Comparison of ENCODE assay signal across 12 cellular contexts in the genomic region with DNA sequence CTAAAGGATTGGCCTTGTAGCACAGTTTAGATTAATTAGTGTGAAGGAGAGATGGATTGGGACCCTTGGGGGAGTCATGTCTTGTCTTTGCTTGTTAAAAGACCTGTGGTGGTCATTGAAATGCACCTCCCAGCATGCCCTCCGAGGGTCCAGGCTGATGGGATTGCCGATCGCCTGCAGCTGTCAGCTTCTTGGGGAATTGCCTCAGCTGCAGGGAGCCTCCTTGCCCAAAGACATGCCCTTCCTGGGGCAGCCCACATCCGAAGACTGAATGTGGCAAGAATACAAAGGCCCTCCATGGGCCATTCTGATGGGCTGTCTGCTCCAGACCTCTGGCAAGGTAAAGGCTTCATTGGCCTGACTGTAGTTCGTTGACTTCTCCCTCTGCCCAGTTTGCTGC.
DNase-seq lines count a peak whose midpoint lies in the region; ATAC-seq and TF ChIP-seq lines count a peak whose summit lies in the region.
"Had no signal": no experiment of that assay in that cellular context is flagged by ENCODE, and none has a peak within 500 bp of the region (broad histone marks: within the 10 kb centered on the region; RNA-seq: fewer than 3 reads in every experiment).

No MANE protein-coding gene starts in this region.

- intact Hi-C loops in activated CD8-positive, alpha-beta T cell treated with anti-CD3 and anti-CD28 coated beads for 36 hours (cut with micrococcal nuclease) = no loop called here
- intact Hi-C loops in body of pancreas (cut with DNase I) = no loop called here

- peak; percentile 96 for ATAC-seq in GM23338
- no peak for ATAC-seq in activated CD8-positive, alpha-beta T cell treated with anti-CD3 and anti-CD28 coated beads for 36 hours
- ATAC-seq in esophagus mucosa = no peak
- ATAC-seq in body of pancreas = no peak

- no peaks in the 10 kb centered on the region for H3K9me2 ChIP-seq in GM23338 (ENCODE audit: insufficient read depth)

- H3K36me3 ChIP-seq in GM23338 (ENCODE audit: insufficient read depth) (no peaks in the 10 kb centered on the region), HUES48 (ENCODE audit: control insufficient read depth, insufficient read depth, low read length) (no peaks in the 10 kb centered on the region), endodermal cell (ENCODE audit: control insufficient read depth, insufficient read depth, low read length) (no peaks in the 10 kb centered on the region), tibial nerve (no peaks in the 10 kb centered on the region), body of pancreas (replicated peaks in 1 of 2; ENCODE audit: insufficient read depth in 1 of 2, low read depth in 2 of 2) (no peaks in the 10 kb centered on the region)

- no peaks in the 10 kb centered on the region for H3K27me3 Mint-ChIP-seq in GM23338 (ENCODE audit: insufficient read depth, low read depth, poor library complexity)
- H3K27me3 Mint-ChIP-seq in endodermal cell (ENCODE audit: insufficient read depth) = no peaks in the 10 kb centered on the region
- H3K27me3 Mint-ChIP-seq in activated CD8-positive, alpha-beta T cell treated with anti-CD3 and anti-CD28 coated beads for 36 hours = no peaks in the 10 kb centered on the region
- H3K27me3 Mint-ChIP-seq: B cell; CD4-positive, alpha-beta memory T cell; IgD-negative memory B cell had no signal

- TF ChIP-seq POLR2A in tibial nerve (IDR thresholded peaks at IDR 0.05) = no peak
- TF ChIP-seq POLR2A in body of pancreas (IDR thresholded peaks at IDR 0.05) = no peak

- H3K27ac Mint-ChIP-seq in GM23338 = peak overlapping the region; percentile 8; the same call in 1 of the 2 replicates
- H3K27ac Mint-ChIP-seq in endodermal cell = no peak overlapping the region
- H3K27ac Mint-ChIP-seq in activated CD8-positive, alpha-beta T cell treated with anti-CD3 and anti-CD28 coated beads for 36 hours = no peak overlapping the region
- H3K27ac Mint-ChIP-seq: B cell, IgD-negative memory B cell had no signal

- H3K4me1 Mint-ChIP-seq in GM23338 (peaks cover 21% of the 10 kb centered on the region), endodermal cell (no peaks in the 10 kb centered on the region)
- H3K4me1 Mint-ChIP-seq in activated CD8-positive, alpha-beta T cell treated with anti-CD3 and anti-CD28 coated beads for 36 hours (ENCODE audit: low read depth) = no peaks in the 10 kb centered on the region
- H3K4me1 Mint-ChIP-seq: B cell, IgD-negative memory B cell had no signal

- H3K27ac ChIP-seq in GM23338 (ENCODE audit: low read depth) = no peak overlapping the region
- peak overlapping the region; percentile 38 for H3K27ac ChIP-seq in HUES48 (ENCODE audit: low read depth, low read length)
- H3K27ac ChIP-seq in endodermal cell (ENCODE audit: low read depth, low read length) = no peak overlapping the region
- H3K27ac ChIP-seq in tibial nerve = no peak overlapping the region
- no peak overlapping the region for H3K27ac ChIP-seq in body of pancreas
- H3K27ac ChIP-seq: C4-2B had no signal

- H3K4me3 ChIP-seq in GM23338 (no peak overlapping the region), HUES48 (ENCODE audit: low read depth, low read length) (0 out of 2 replicates have a peak overlapping the region, but pooled peaks have one; percentile 7), endodermal cell (ENCODE audit: low read length) (no peak overlapping the region), tibial nerve (no peak overlapping the region), body of pancreas (no peak overlapping the region)

- no peak for TF ChIP-seq EP300 in tibial nerve (IDR thresholded peaks at IDR 0.05)

- H3K36me3 Mint-ChIP-seq in GM23338 (ENCODE audit: low read depth) (peaks cover 3% of the 10 kb centered on the region; the same call in 1 of the 3 replicates), endodermal cell (ENCODE audit: low read depth) (peaks cover 6% of the 10 kb centered on the region)
- H3K36me3 Mint-ChIP-seq in activated CD8-positive, alpha-beta T cell treated with anti-CD3 and anti-CD28 coated beads for 36 hours (ENCODE audit: low read depth) = peaks cover 11% of the 10 kb centered on the region

- H3K4me3 Mint-ChIP-seq in GM23338 (no peak overlapping the region), endodermal cell (no peak overlapping the region)
- H3K4me3 Mint-ChIP-seq in activated CD8-positive, alpha-beta T cell treated with anti-CD3 and anti-CD28 coated beads for 36 hours = no peak overlapping the region
- H3K4me3 Mint-ChIP-seq: B cell; CD4-positive, alpha-beta memory T cell; IgD-negative memory B cell had no signal

- no peaks in the 10 kb centered on the region for H3F3A ChIP-seq in GM23338 (replicated peaks; ENCODE audit: low read depth)

- POLR2A ChIA-PET in activated CD8-positive, alpha-beta T cell treated with anti-CD3 and anti-CD28 coated beads for 36 hours (lab: Charles Lee) = no interaction called here

- H2AFZ ChIP-seq in GM23338 = no peak overlapping the region

- no peak for TF ChIP-seq CTCF in GM23338 (conservative IDR thresholded peaks at IDR 0.05; ENCODE audit: low read depth in 2 of 2)
- TF ChIP-seq CTCF in endodermal cell (conservative IDR thresholded peaks at IDR 0.05) = no peak
- no peak for TF ChIP-seq CTCF in tibial nerve (IDR thresholded peaks at IDR 0.05)
- TF ChIP-seq CTCF in activated CD8-positive, alpha-beta T cell treated with anti-CD3 and anti-CD28 coated beads for 36 hours (IDR thresholded peaks at IDR 0.05) = no peak
- TF ChIP-seq CTCF in body of pancreas (IDR thresholded peaks at IDR 0.05) = no peak

- peak; percentile 16 for DNase-seq in GM23338 (ENCODE audit: low spot score)
- DNase-seq in endodermal cell = peak; percentile 54
- DNase-seq in iPS-NIHi11 (ENCODE audit: low spot score) = peak; percentile 30
- no peak for DNase-seq in tibial nerve (ENCODE audit: low spot score in 2 of 2)
- DNase-seq in activated CD8-positive, alpha-beta T cell treated with anti-CD3 and anti-CD28 coated beads for 36 hours = no peak
- DNase-seq in body of pancreas = no peak
- DNase-seq: CD4-positive, alpha-beta memory T cell had no signal

- H4K20me1 ChIP-seq in GM23338 (replicated peaks; ENCODE audit: insufficient read depth) = no peaks in the 10 kb centered on the region

- no peaks in the 10 kb centered on the region for H3K79me2 ChIP-seq in GM23338 (replicated peaks; ENCODE audit: insufficient read depth)

- CTCF ChIA-PET in activated CD8-positive, alpha-beta T cell treated with anti-CD3 and anti-CD28 coated beads for 36 hours (lab: Charles Lee) = no interaction called here

- 20 to 60% methylated on average over 1 to 5 of the region's 5 CpGs for WGBS in endodermal cell (ENCODE audit: insufficient coverage in 1 of 2, insufficient read length in 1 of 2), 2 experiments
- WGBS in tibial nerve, 2 donors = 52 to 69% methylated on average over 5 of the region's 5 CpGs
- 85 to 91% methylated on average over 5 of the region's 5 CpGs for WGBS in body of pancreas, 2 donors

- no peak overlapping the region for H3K4me2 ChIP-seq in GM23338

- H3K9me3 ChIP-seq in HUES48 (ENCODE audit: control insufficient read depth, insufficient read depth, low read length) (no peaks in the 10 kb centered on the region), endodermal cell (ENCODE audit: control insufficient read depth, low read length) (no peaks in the 10 kb centered on the region), tibial nerve (no peaks in the 10 kb centered on the region), body of pancreas (no peaks in the 10 kb centered on the region)

- H3K9me3 Mint-ChIP-seq in GM23338 (no peaks in the 10 kb centered on the region; the same call in 2 of the 3 replicates), endodermal cell (peaks cover 1% of the 10 kb centered on the region)
- H3K9me3 Mint-ChIP-seq in activated CD8-positive, alpha-beta T cell treated with anti-CD3 and anti-CD28 coated beads for 36 hours = no peaks in the 10 kb centered on the region
- H3K9me3 Mint-ChIP-seq: IgD-negative memory B cell had no signal

- H3K4me1 ChIP-seq in GM23338 (ENCODE audit: insufficient read depth) = peaks cover 6% of the 10 kb centered on the region; the same call in 1 of the 2 replicates
- peaks cover 18% of the 10 kb centered on the region for H3K4me1 ChIP-seq in HUES48 (ENCODE audit: control insufficient read depth, insufficient read depth, low read length)
- no peaks in the 10 kb centered on the region for H3K4me1 ChIP-seq in endodermal cell (ENCODE audit: control insufficient read depth, insufficient read depth, low read length)
- peaks cover 0 to 16% (median 0%) of the 10 kb centered on the region in 4 donors for H3K4me1 ChIP-seq in tibial nerve
- H3K4me1 ChIP-seq in body of pancreas = no peaks in the 10 kb centered on the region

- H3K9ac ChIP-seq in HUES48 (ENCODE audit: low read depth, low read length) = no peak overlapping the region
- no peak overlapping the region for H3K9ac ChIP-seq in endodermal cell (ENCODE audit: extremely low read depth, low read length, poor library complexity, severe bottlenecking)

- H3K27me3 ChIP-seq in GM23338 (ENCODE audit: insufficient read depth) = no peaks in the 10 kb centered on the region
- no peaks in the 10 kb centered on the region for H3K27me3 ChIP-seq in HUES48 (ENCODE audit: control insufficient read depth, insufficient read depth, low read length)
- no peaks in the 10 kb centered on the region for H3K27me3 ChIP-seq in endodermal cell (ENCODE audit: control insufficient read depth, insufficient read depth, low read length, poor library complexity, severe bottlenecking)
- H3K27me3 ChIP-seq in tibial nerve = no peaks in the 10 kb centered on the region
- no peaks in the 10 kb centered on the region for H3K27me3 ChIP-seq in body of pancreas

TF ChIP-seq in GM23338, 12 proteins besides CTCF, POLR2A, EP300 and RAD21 (continues in another document):
- no peak for TF ChIP-seq ZNF331 (CRISPR knock-in tag; IDR thresholded peaks at IDR 0.05; ENCODE audit: low read depth)
- no peak for TF ChIP-seq EZH2 (IDR thresholded peaks at IDR 0.05; ENCODE audit: low read depth, unreplicated experiment)
- no peak for TF ChIP-seq NANOG (IDR thresholded peaks at IDR 0.05; ENCODE audit: borderline replicate concordance)
- no peak for TF ChIP-seq STAT1 (IDR thresholded peaks at IDR 0.05; ENCODE audit: unreplicated experiment)

Comparison
In these comparisons a context has a peak if more than half of its experiments do, and no peak if none do; other contexts are left out.
1. DNase-seq: peak in GM23338 (single experiment), endodermal cell (single experiment) and iPS-NIHi11 (single experiment); none in tibial nerve (0 of 2), activated CD8-positive, alpha-beta T cell treated with anti-CD3 and anti-CD28 coated beads for 36 hours (single experiment) and body of pancreas (0 of 4).